In genomic region chr10:67609996-67610793, GRCh38 we compare ENCODE assay signal across 22 cellular contexts.
DNase-seq lines count a peak whose midpoint lies in the region; ATAC-seq, FAIRE-seq and TF ChIP-seq lines count a peak whose summit lies in the region.
"Had no signal": no experiment of that assay in that cellular context is flagged by ENCODE, and none has a peak within 500 bp of the region (broad histone marks: within the 10 kb centered on the region; RNA-seq: fewer than 3 reads in every experiment).

No MANE protein-coding gene starts in this region.

- no peaks in the 10 kb centered on the region for H3K27me3 ChIP-seq in endothelial cell of umbilical vein (ENCODE audit: control insufficient read depth in 2 of 2, insufficient read depth in 2 of 2, low read length in 2 of 2)
- no peaks in the 10 kb centered on the region for H3K27me3 ChIP-seq in neuronal stem cell (ENCODE audit: control insufficient read depth in 3 of 3, insufficient read depth in 3 of 3, low read depth in 1 of 3, low read length in 3 of 3)
- H3K27me3 ChIP-seq in BE2C = no peaks in the 10 kb centered on the region
- H3K27me3 ChIP-seq: body of pancreas, esophagus muscularis mucosa, right lobe of liver had no signal

- no CpG with 5 or more reads among the region's 6 CpGs for WGBS in neuronal stem cell (ENCODE audit: extremely low coverage in 2 of 2, insufficient read length in 2 of 2, insufficient replicate concordance in 1 of 2), 2 donors

- H3K23ac ChIP-seq in neuronal stem cell (ENCODE audit: low read depth, low read length, poor library complexity) = no peak overlapping the region

- H3K9ac ChIP-seq in endothelial cell of umbilical vein (replicated peaks; ENCODE audit: extremely low read depth, insufficient read depth, low read length) (no peak overlapping the region), neuronal stem cell (ENCODE audit: low read depth, low read length, poor library complexity) (no peak overlapping the region)

- H2BK120ac ChIP-seq in neuronal stem cell (ENCODE audit: low read depth, low read length) = no peak overlapping the region

- H2BK5ac ChIP-seq in neuronal stem cell (ENCODE audit: low read length) = no peak overlapping the region

- no peaks in the 10 kb centered on the region for H3K9me3 Mint-ChIP-seq in activated naive CD8-positive, alpha-beta T cell treated with anti-CD3 and anti-CD28 coated beads, Interleukin-2, amount 50 U/mL, for 24 hours

- TF ChIP-seq POLR2A in endothelial cell of umbilical vein (IDR thresholded peaks at IDR 0.05; ENCODE audit: low read depth, low read length) = no peak

- H3K27me3 Mint-ChIP-seq in activated naive CD8-positive, alpha-beta T cell treated with anti-CD3 and anti-CD28 coated beads, Interleukin-2, amount 50 U/mL, for 24 hours = peaks cover 1% of the 10 kb centered on the region

- H3K4ac ChIP-seq in neuronal stem cell (ENCODE audit: low read length) = no peak overlapping the region

- intact Hi-C loops in endothelial cell of umbilical vein (cut with micrococcal nuclease) = loop anchor here (5.0 to 10.0 kb wide), 3 partner anchors 57 to 165 kb away; no protein-coding TSS in a partner anchor

- H3K27ac Mint-ChIP-seq in activated naive CD8-positive, alpha-beta T cell treated with anti-CD3 and anti-CD28 coated beads, Interleukin-2, amount 50 U/mL, for 24 hours = no peak overlapping the region

- H2BK12ac ChIP-seq in neuronal stem cell (ENCODE audit: low read length) = no peak overlapping the region

- H3K4me1 ChIP-seq in endothelial cell of umbilical vein (ENCODE audit: control insufficient read depth, extremely low read depth, insufficient read depth, low read length) (peaks cover 18% of the 10 kb centered on the region), neuronal stem cell (ENCODE audit: control insufficient read depth in 2 of 2, insufficient read depth in 1 of 2, low read depth in 1 of 2, low read length in 2 of 2) (peaks cover 1 to 15% of the 10 kb centered on the region in 2 donors), BE2C (no peaks in the 10 kb centered on the region)
- H3K4me1 ChIP-seq: body of pancreas, right lobe of liver had no signal

- dilution Hi-C loops in endothelial cell of umbilical vein (cut with MboI; ENCODE audit: extremely low pct_ligation_motif_present, low sequenced_read_pairs) = no loop called here

- H3K4me1 Mint-ChIP-seq in activated naive CD8-positive, alpha-beta T cell treated with anti-CD3 and anti-CD28 coated beads, Interleukin-2, amount 50 U/mL, for 24 hours = peaks cover 36% of the 10 kb centered on the region

- DNase-seq in GM04503 (ENCODE audit: low read depth) (peak; percentile 3), endothelial cell of umbilical vein (ENCODE audit: low read depth, low spot score) (peak; percentile 39), neuronal stem cell (ENCODE audit: low spot score) (peak; percentile 46), BE2C (no peak), MV-4-11 (lab: John Stamatoyannopoulos, UW) (no peak), NCI-H1092 treated with DMSO at 0.1 percent for 48 hours (lab: John Stamatoyannopoulos, UW) (no peak)
- no peak for DNase-seq in activated naive CD8-positive, alpha-beta T cell treated with anti-CD3 and anti-CD28 coated beads, Interleukin-2, amount 50 U/mL, for 24 hours
- DNase-seq: activated CD4-positive, alpha-beta T cell treated with anti-CD3 and anti-CD28 coated beads for 48 hours; activated CD8-positive, alpha-beta memory T cell treated with anti-CD3 and anti-CD28 coated beads, Interleukin-2, amount 50 U/mL, for 4 hours; activated naive CD4-positive, alpha-beta T cell treated with Interleukin-2 at 50 U/mL for 16 hours; body of pancreas; GDM1; GOT3; hippocampal formation; left colon; NCI-H1417; NCI-H2171; occipital lobe; PC-9; right lobe of liver had no signal

- no peaks in the 10 kb centered on the region for H3K36me3 Mint-ChIP-seq in activated naive CD8-positive, alpha-beta T cell treated with anti-CD3 and anti-CD28 coated beads, Interleukin-2, amount 50 U/mL, for 24 hours (ENCODE audit: low read depth)

- no peak for FAIRE-seq in endothelial cell of umbilical vein (lab: Jason Lieb, UNC)

- H3K36me3 ChIP-seq in endothelial cell of umbilical vein (ENCODE audit: control insufficient read depth in 2 of 2, extremely low read depth in 1 of 2, insufficient read depth in 2 of 2, low read length in 2 of 2) (no peaks in the 10 kb centered on the region), neuronal stem cell (replicated peaks in 1 of 2; ENCODE audit: control insufficient read depth in 2 of 2, insufficient read depth in 2 of 2, low read length in 2 of 2) (no peaks in the 10 kb centered on the region), BE2C (no peaks in the 10 kb centered on the region)
- H3K36me3 ChIP-seq: esophagus muscularis mucosa, right lobe of liver had no signal

- TF ChIP-seq CTCF in endothelial cell of umbilical vein (IDR thresholded peaks at IDR 0.05; ENCODE audit: extremely low read depth in 1 of 2, insufficient read depth in 1 of 2, low read depth in 1 of 2, low read length in 2 of 2) (no peak), BE2C (IDR thresholded peaks at IDR 0.05; ENCODE audit: low read depth, low read length) (no peak)

- H3K4me2 ChIP-seq in endothelial cell of umbilical vein (ENCODE audit: insufficient read depth, low read length) (no peak overlapping the region), neuronal stem cell (ENCODE audit: insufficient read depth, low read length, poor library complexity, severe bottlenecking) (no peak overlapping the region)
- H3K4me2 ChIP-seq: PC-9 had no signal

- H3K9me1 ChIP-seq in endothelial cell of umbilical vein (replicated peaks; ENCODE audit: control insufficient read depth, extremely low read depth, insufficient read depth, low read length) = no peaks in the 10 kb centered on the region

- CTCF ChIA-PET in endothelial cell of umbilical vein (lab: Charles Lee) = interaction anchor here (1.3 kb wide), 1 partner anchor 9 kb away, joined by 3 read pairs; no protein-coding TSS in a partner anchor

- H3K4me3 Mint-ChIP-seq in activated naive CD8-positive, alpha-beta T cell treated with anti-CD3 and anti-CD28 coated beads, Interleukin-2, amount 50 U/mL, for 24 hours = no peak overlapping the region

- H3K14ac ChIP-seq in neuronal stem cell (ENCODE audit: low read length) = no peak overlapping the region

- ATAC-seq in SK-N-SH treated with all-trans-retinoic acid at 6 μM for 48 hours = peak; percentile 67
- no peak for ATAC-seq in activated naive CD8-positive, alpha-beta T cell treated with anti-CD3 and anti-CD28 coated beads, Interleukin-2, amount 50 U/mL, for 24 hours
- ATAC-seq: body of pancreas, left colon, right lobe of liver had no signal

- H2AFZ ChIP-seq in endothelial cell of umbilical vein (ENCODE audit: low read depth, low read length) (no peak overlapping the region), neuronal stem cell (ENCODE audit: low read length) (peak overlapping the region; percentile 19)
- H2AFZ ChIP-seq: PC-9 had no signal

- no peak overlapping the region for H2AK5ac ChIP-seq in neuronal stem cell (ENCODE audit: low read depth, low read length)

- no peaks in the 10 kb centered on the region for H3K79me2 ChIP-seq in endothelial cell of umbilical vein (ENCODE audit: control insufficient read depth, insufficient read depth, low read length)

- no peaks in the 10 kb centered on the region for H3K9me3 ChIP-seq in endothelial cell of umbilical vein (replicated peaks; ENCODE audit: control insufficient read depth, insufficient read depth, low read length)
- peaks cover 3 to 16% of the 10 kb centered on the region in 2 donors for H3K9me3 ChIP-seq in neuronal stem cell (replicated peaks in 1 of 2; ENCODE audit: control insufficient read depth in 2 of 2, insufficient read depth in 1 of 2, low read depth in 1 of 2, low read length in 2 of 2)
- no peaks in the 10 kb centered on the region for H3K9me3 ChIP-seq in BE2C
- H3K9me3 ChIP-seq: body of pancreas, esophagus muscularis mucosa, right lobe of liver had no signal

- H4K91ac ChIP-seq in neuronal stem cell (ENCODE audit: low read depth, low read length, poor library complexity) = no peak overlapping the region

- H3K4me3 ChIP-seq in endothelial cell of umbilical vein (replicated peaks in 1 of 3; ENCODE audit: insufficient read depth in 1 of 3, low read depth in 1 of 3, low read length in 3 of 3) = no peak overlapping the region
- no peak overlapping the region for H3K4me3 ChIP-seq in neuronal stem cell (ENCODE audit: low read length in 2 of 2)
- no peak overlapping the region for H3K4me3 ChIP-seq in BE2C (ENCODE audit: low read depth, low read length)
- H3K4me3 ChIP-seq: body of pancreas, esophagus muscularis mucosa, PC-9, right lobe of liver had no signal

- BruUV-seq in endothelial cell of umbilical vein (replicated peaks; lab: Mats Ljungman, UMichigan) = no TSS peak

- H3K27ac ChIP-seq in endothelial cell of umbilical vein (ENCODE audit: insufficient read depth, low read depth, low read length) (no peak overlapping the region), neuronal stem cell (replicated peaks; ENCODE audit: low read length) (no peak overlapping the region)
- H3K27ac ChIP-seq: body of pancreas, esophagus muscularis mucosa, PC-9, right lobe of liver had no signal

- no peaks in the 10 kb centered on the region for H3K79me1 ChIP-seq in neuronal stem cell (ENCODE audit: low read depth, low read length)

- H4K20me1 ChIP-seq in endothelial cell of umbilical vein (replicated peaks; ENCODE audit: control insufficient read depth, extremely low read depth, insufficient read depth, low read length) = no peaks in the 10 kb centered on the region

- H3K18ac ChIP-seq in neuronal stem cell (ENCODE audit: low read length) = no peak overlapping the region

- POLR2A ChIA-PET in endothelial cell of umbilical vein (lab: Charles Lee) = no interaction called here

- H2BK15ac ChIP-seq in neuronal stem cell (ENCODE audit: low read length) = no peak overlapping the region

- H4K8ac ChIP-seq in neuronal stem cell (ENCODE audit: low read depth, low read length) = no peak overlapping the region

TF ChIP-seq in SK-N-SH treated with all-trans-retinoic acid at 6 μM for 48 hours, 23 proteins besides CTCF, POLR2A, EP300 and RAD21 (continues in another document):
- TF ChIP-seq BACH2 (CRISPR knock-in tag; IDR thresholded peaks at IDR 0.05; ENCODE audit: borderline replicate concordance) = no peak
- no peak for TF ChIP-seq SNAI2 (CRISPR knock-in tag; IDR thresholded peaks at IDR 0.05)
- no peak for TF ChIP-seq ZNF565 (CRISPR knock-in tag; conservative IDR thresholded peaks at IDR 0.05; ENCODE audit: low read depth)
- no peak for TF ChIP-seq RARB (CRISPR knock-in tag; IDR thresholded peaks at IDR 0.05)
- TF ChIP-seq ISL1 (CRISPR knock-in tag; IDR thresholded peaks at IDR 0.05) = no peak
- TF ChIP-seq OSR1 (CRISPR knock-in tag; IDR thresholded peaks at IDR 0.05) = no peak
- no peak for TF ChIP-seq ZFP3 (CRISPR knock-in tag; IDR thresholded peaks at IDR 0.05)

TF ChIP-seq in endothelial cell of umbilical vein, 7 proteins besides CTCF, POLR2A, EP300 and RAD21:
- no peak for TF ChIP-seq POLR2AphosphoS5 (IDR thresholded peaks at IDR 0.05; ENCODE audit: insufficient read depth, low read depth, low read length)
- TF ChIP-seq JUN (IDR thresholded peaks at IDR 0.05; ENCODE audit: borderline replicate concordance, insufficient read depth, insufficient read length, low read depth) = no peak

Comparison
In these comparisons a context has a peak if more than half of its experiments do, and no peak if none do; other contexts are left out.
1. DNase-seq: peak in GM04503 (single experiment), endothelial cell of umbilical vein (single experiment) and neuronal stem cell (single experiment); none in BE2C (single experiment), MV-4-11 (single experiment), NCI-H1092 treated with DMSO at 0.1 percent for 48 hours (single experiment) and activated naive CD8-positive, alpha-beta T cell treated with anti-CD3 and anti-CD28 coated beads, Interleukin-2, amount 50 U/mL, for 24 hours (single experiment).